ENCODE assay signal across 1 cellular context in genomic region chr1:22810378-22810777, GRCh38.
TF ChIP-seq lines count a peak whose summit lies in the region.

No MANE protein-coding gene starts in this region.

TF ChIP-seq in GM12878, 131 proteins besides CTCF, POLR2A, EP300 and RAD21:
- no peak for TF ChIP-seq ZBTB33 (IDR thresholded peaks at IDR 0.05)
- no peak for TF ChIP-seq MLLT1 (IDR thresholded peaks at IDR 0.05)
- TF ChIP-seq ETV6 (conservative IDR thresholded peaks at IDR 0.05 in 1 of 2, IDR thresholded peaks at IDR 0.05 in 1 of 2; ENCODE audit: borderline replicate concordance in 1 of 2, low read depth in 1 of 2): no peak
- no peak for TF ChIP-seq YBX1 (IDR thresholded peaks at IDR 0.05)
- TF ChIP-seq EED (IDR thresholded peaks at IDR 0.05; ENCODE audit: low read depth): peak; percentile 28; the same call in 1 of the 2 replicates
- 0 out of 2 replicates have a peak, but pooled peaks have one; percentile 12 for TF ChIP-seq GATAD2B (conservative IDR thresholded peaks at IDR 0.05; ENCODE audit: low read depth)
- TF ChIP-seq MEF2B (IDR thresholded peaks at IDR 0.05; ENCODE audit: partially characterized antibody, poor library complexity, severe bottlenecking): no peak
- 0 out of 2 replicates have a peak, but pooled peaks have one; percentile 21 for TF ChIP-seq IKZF1 (conservative IDR thresholded peaks at IDR 0.05)
